Comparison of ENCODE assay signal across 8 cellular contexts in genomic region chr1:54273092-54273836, GRCh38.
A peak's percentile ranks its signal among the peaks of the same experiment; 100 is the strongest.
DNase-seq lines count a peak whose midpoint lies in the region; ATAC-seq and TF ChIP-seq lines count a peak whose summit lies in the region.

No MANE protein-coding gene starts in this region.

- peaks cover 63% of the 10 kb centered on the region for H4K20me1 ChIP-seq in hepatocyte (ENCODE audit: insufficient read depth, poor library complexity, severe bottlenecking)

- peak overlapping the region; percentile 46 for H3K27ac ChIP-seq in angular gyrus (ENCODE audit: low read depth, low read length)
- peak overlapping the region; percentile 88 for H3K27ac ChIP-seq in hepatocyte

- intact Hi-C loops in sciatic nerve (cut with DNase I) = loop anchor here (10.0 kb wide), 2 partner anchors 132 to 212 kb away; partner anchors contain the start of gene SSBP3

- WGBS in hepatocyte (ENCODE audit: low lambda C conversion rate, missing lambda C conversion rate) = 52% methylated on average over 23 of the region's 23 CpGs

- ATAC-seq in sciatic nerve (peak; percentile 82), HG02938 (IDR thresholded peaks at IDR 0.05; ENCODE audit: unreplicated experiment) (no peak), HG02885 (IDR thresholded peaks at IDR 0.05; ENCODE audit: poor library complexity, unreplicated experiment) (no peak)

- H3K4me2 ChIP-seq in hepatocyte = peak overlapping the region; percentile 61

- H3K9me2 ChIP-seq in hepatocyte (replicated peaks; ENCODE audit: insufficient read depth) = no peaks in the 10 kb centered on the region

- no peaks in the 10 kb centered on the region for H3K9me3 ChIP-seq in hepatocyte (ENCODE audit: low read depth)

- no peak overlapping the region for H2AFZ ChIP-seq in hepatocyte

- peak; percentile 42 for TF ChIP-seq CTCF in hepatocyte (IDR thresholded peaks at IDR 0.05; ENCODE audit: poor library complexity)

- H3K4me3 ChIP-seq in hepatocyte = no peak overlapping the region

- peaks cover 77% of the 10 kb centered on the region for H3K79me2 ChIP-seq in hepatocyte

- no peaks in the 10 kb centered on the region for H3K27me3 ChIP-seq in hepatocyte

- H3K36me3 ChIP-seq in hepatocyte (replicated peaks; ENCODE audit: insufficient read depth, low read depth) = no peaks in the 10 kb centered on the region

- H3K4me1 ChIP-seq in hepatocyte (ENCODE audit: insufficient read depth) = peaks cover 53% of the 10 kb centered on the region

- peak; percentile 96 for DNase-seq in COLO668 (lab: John Stamatoyannopoulos, UW; ENCODE audit: unreplicated experiment)
- peak; percentile 65 for DNase-seq in NCI-H1417 treated with DMSO at 0.1 percent for 48 hours (lab: John Stamatoyannopoulos, UW)
- DNase-seq in hepatocyte (ENCODE audit: low spot score) = peak; percentile 89
- peak; percentile 81 for DNase-seq in sciatic nerve (ENCODE audit: low spot score)
- no peak for DNase-seq in T-helper 1 cell

Comparison
In these comparisons a context has a peak if more than half of its experiments do, and no peak if none do; other contexts are left out.
1. DNase-seq: peak in COLO668 (single experiment), NCI-H1417 treated with DMSO at 0.1 percent for 48 hours (single experiment), hepatocyte (single experiment) and sciatic nerve (single experiment); none in T-helper 1 cell (0 of 5).